18 cellular contexts compared by ENCODE assay signal in genomic region chr9:37986771-37987258, GRCh38.
DNase-seq lines count a peak whose midpoint lies in the region; ATAC-seq, FAIRE-seq and TF ChIP-seq lines count a peak whose summit lies in the region.
"Had no signal": no experiment of that assay in that cellular context is flagged by ENCODE, and none has a peak within 500 bp of the region (broad histone marks: within the 10 kb centered on the region; RNA-seq: fewer than 3 reads in every experiment).

No MANE protein-coding gene starts in this region.

- H3K4me2 ChIP-seq in K562 (ENCODE audit: insufficient read depth, low read length): no peak overlapping the region
- H3K4me2 ChIP-seq: smooth muscle cell had no signal

- POLR2A ChIA-PET in K562 (lab: Yijun Ruan, JAX): interaction anchor here (0.6 to 0.9 kb wide), 4 partner anchors 12 to 50 kb away, joined by 3 read pairs; no protein-coding TSS in a partner anchor

- 86% methylated on average over 15 of the region's 15 CpGs for WGBS in K562 (ENCODE audit: insufficient coverage, low coverage, missing lambda C conversion rate)
- WGBS in ovary, 3 donors: 95 to 97% (median 97%) methylated on average over 14 to 15 of the region's 15 CpGs

- in situ Hi-C loops in K562 (cut with MboI) (no loop called here), GM13976 (cut with MboI; ENCODE audit: low sequenced_read_pairs, unreplicated experiment) (no loop called here)

- peaks cover 24 to 36% of the 10 kb centered on the region in 2 experiments for H3K4me1 ChIP-seq in K562 (replicated peaks in 1 of 2; ENCODE audit: control insufficient read depth in 2 of 2, insufficient read depth in 2 of 2, low read length in 2 of 2)
- H3K4me1 ChIP-seq in ovary (ENCODE audit: insufficient read depth): no peaks in the 10 kb centered on the region
- H3K4me1 ChIP-seq: breast epithelium, parathyroid adenoma had no signal

- FAIRE-seq in K562 (lab: Jason Lieb, UNC): no peak

- intact Hi-C loops in K562 (cut with micrococcal nuclease) (no loop called here), ovary (cut with DNase I) (loop anchor here in 1 of 4 donors (5.0 kb wide), 1 partner anchor 35 kb away; no protein-coding TSS in a partner anchor)

- no peak for TF ChIP-seq POLR2A in K562 (conservative IDR thresholded peaks at IDR 0.05)
- TF ChIP-seq POLR2A in ovary (IDR thresholded peaks at IDR 0.05): no peak

- no peak for TF ChIP-seq EP300 in K562 (IDR thresholded peaks at IDR 0.05; ENCODE audit: low read length)
- TF ChIP-seq EP300 in ovary (IDR thresholded peaks at IDR 0.05): no peak

- H3K36me3 ChIP-seq in K562 (ENCODE audit: control insufficient read depth, insufficient read depth, low read length) (no peaks in the 10 kb centered on the region), ovary (no peaks in the 10 kb centered on the region)
- H3K36me3 ChIP-seq: breast epithelium, lower lobe of right lung had no signal

- no peak for TF ChIP-seq RAD21 in K562 (CRISPR knock-in tag; conservative IDR thresholded peaks at IDR 0.05 in 1 of 2, IDR thresholded peaks at IDR 0.05 in 1 of 2)

- H3K27ac ChIP-seq in K562 (ENCODE audit: extremely low read depth, low read depth, low read length): no peak overlapping the region
- no peak overlapping the region for H3K27ac ChIP-seq in ovary
- H3K27ac ChIP-seq: breast epithelium, lower lobe of right lung, parathyroid adenoma had no signal

- H3K9me3 ChIP-seq in K562 (replicated peaks; ENCODE audit: control insufficient read depth, insufficient read depth, low read depth, low read length) (no peaks in the 10 kb centered on the region), ovary (no peaks in the 10 kb centered on the region)
- H3K9me3 ChIP-seq: breast epithelium, lower lobe of right lung had no signal

- TF ChIP-seq CTCF in K562 (IDR thresholded peaks at IDR 0.05 in 2 of 3, conservative IDR thresholded peaks at IDR 0.05 in 1 of 3; ENCODE audit: insufficient read depth in 2 of 3, low read depth in 1 of 3, low read length in 3 of 3) (no peak), omental fat pad (IDR thresholded peaks at IDR 0.05) (no peak), ovary (IDR thresholded peaks at IDR 0.05) (no peak), GM13976 (IDR thresholded peaks at IDR 0.05; ENCODE audit: borderline replicate concordance, control extremely low read depth, extremely low read depth, insufficient read depth, missing control alignments) (no peak)

- H3K9ac ChIP-seq in K562 (ENCODE audit: insufficient read depth in 1 of 2, low read depth in 2 of 2, low read length in 2 of 2): peak overlapping the region in 1 of 2 experiments; percentile 36; a peak in 1 of 4 replicates
- H3K9ac ChIP-seq: parathyroid adenoma had no signal

- ATAC-seq in GM18861 (IDR thresholded peaks at IDR 0.05; ENCODE audit: unreplicated experiment) (peak; percentile 74), K562 (no peak), omental fat pad (ENCODE audit: low FRiP score) (peak; percentile 4), HG03108 (IDR thresholded peaks at IDR 0.05; ENCODE audit: unreplicated experiment) (no peak)
- ATAC-seq: lower lobe of right lung, WTC11 had no signal

- H3K4me3 ChIP-seq in K562: no peak overlapping the region
- no peak overlapping the region for H3K4me3 ChIP-seq in ovary
- H3K4me3 ChIP-seq: breast epithelium, lower lobe of right lung, smooth muscle cell had no signal

- CTCF ChIA-PET in K562 (lab: Yijun Ruan, JAX; ENCODE audit: low intra/inter-chr PET ratio): no interaction called here

- DNase-seq in AG20443 (ENCODE audit: low spot score): peak; percentile 21
- no peak for DNase-seq in K562 (ENCODE audit: extremely low read depth in 1 of 4, low spot score in 3 of 4)
- DNase-seq in omental fat pad (ENCODE audit: low spot score): no peak
- no peak for DNase-seq in ovary
- no peak for DNase-seq in activated gamma-delta T cell (lab: John Stamatoyannopoulos, UW)
- DNase-seq in GM13976 (ENCODE audit: low spot score): no peak
- DNase-seq: activated naive CD8-positive, alpha-beta T cell treated with anti-CD3 and anti-CD28 coated beads, Interleukin-2, amount 10 ng/mL, durations not matched to agents 7 days and 5 days; activated T-cell treated with anti-CD3 and anti-CD28 coated beads, Interleukin-2, amount 50 U/mL, for 48 hours; lower lobe of right lung; SHP77 treated with DMSO at 0.1 percent for 48 hours; stimulated activated CD4-positive, alpha-beta T cell treated with anti-CD3 and anti-CD28 coated beads, Interleukin-4, amount 100 ng/mL, for 4 hours; trophoblast cell had no signal

- H4K20me1 ChIP-seq in K562 (replicated peaks; ENCODE audit: control insufficient read depth, insufficient read depth, low read length): 0 out of 2 replicates have a peak, but pooled peaks cover 5% of the 10 kb centered on the region

- no peak overlapping the region for H2AFZ ChIP-seq in K562 (ENCODE audit: low read depth, low read length)
- H2AFZ ChIP-seq: parathyroid adenoma had no signal

- BruUV-seq in K562 (replicated peaks; lab: Mats Ljungman, UMichigan): no TSS peak

- no peaks in the 10 kb centered on the region for H3K27me3 ChIP-seq in K562 (ENCODE audit: control insufficient read depth in 2 of 2, insufficient read depth in 2 of 2, low read length in 2 of 2)
- no peaks in the 10 kb centered on the region for H3K27me3 ChIP-seq in ovary
- H3K27me3 ChIP-seq: breast epithelium had no signal

- peaks cover 8% of the 10 kb centered on the region for H3K79me2 ChIP-seq in K562 (ENCODE audit: control insufficient read depth, insufficient read depth, low read length)

- H3K9me1 ChIP-seq in K562 (ENCODE audit: control insufficient read depth, insufficient read depth, low read length): peaks cover 2% of the 10 kb centered on the region

TF ChIP-seq in K562, 482 proteins besides CTCF, POLR2A, EP300 and RAD21:
- peak; percentile 39 for TF ChIP-seq RBM22 (IDR thresholded peaks at IDR 0.05; ENCODE audit: low read depth, low read length, poor library complexity, severe bottlenecking)
- TF ChIP-seq BRD4 (IDR thresholded peaks at IDR 0.05): no peak

Comparison
In these comparisons a context has a peak if more than half of its experiments do, and no peak if none do; other contexts are left out.
1. ATAC-seq: peak in GM18861 (single experiment) and omental fat pad (single experiment); none in K562 (single experiment) and HG03108 (single experiment).